Comparison of ENCODE assay signal across 15 cellular contexts in the genomic region with DNA sequence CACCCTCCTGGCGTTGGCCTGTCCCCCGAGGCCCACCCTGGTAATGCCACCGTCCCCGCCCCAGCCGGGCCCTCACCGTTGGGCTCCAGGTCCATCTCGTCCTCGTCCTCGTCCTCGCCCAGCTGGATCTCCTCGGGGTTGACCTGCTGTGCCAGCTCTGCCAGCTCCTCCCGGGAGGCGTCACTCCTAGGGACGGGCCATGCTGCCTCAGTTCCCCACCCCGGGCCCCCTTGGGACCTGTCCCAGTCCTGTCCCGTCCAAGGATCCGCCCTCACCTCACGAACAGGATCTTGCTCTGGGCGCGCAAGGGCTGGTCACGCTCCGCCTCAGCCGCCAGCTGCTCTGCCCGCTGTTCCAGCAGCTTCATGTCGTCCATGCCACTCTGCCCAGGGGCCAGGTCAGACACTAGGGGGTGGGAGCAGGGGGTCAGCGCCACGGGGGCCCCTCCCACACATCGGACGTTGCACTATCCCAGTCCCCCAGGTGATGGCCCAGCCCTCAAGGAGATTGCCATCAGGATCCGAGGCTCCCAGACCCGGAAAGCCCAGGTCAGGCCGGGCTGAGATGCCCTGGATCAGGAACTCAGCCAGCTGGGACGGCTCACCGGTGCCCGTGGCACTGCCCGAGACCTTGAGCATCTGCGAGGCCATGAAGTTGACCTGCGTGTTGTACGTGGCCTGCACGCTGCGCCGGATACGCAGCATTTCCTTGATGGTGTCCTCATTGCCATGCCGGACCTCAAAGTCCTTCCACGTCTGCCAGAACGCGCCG. TPM values are rescaled to one million over a fixed set of nuclear protein-coding genes. Genes with fewer than 3 reads are reported as not detected.
DNase-seq lines count a peak whose midpoint lies in the region; ATAC-seq, FAIRE-seq and TF ChIP-seq lines count a peak whose summit lies in the region.
"Had no signal": no experiment of that assay in that cellular context is flagged by ENCODE, and none has a peak within 500 bp of the region (broad histone marks: within the 10 kb centered on the region; RNA-seq: fewer than 3 reads in every experiment).

No MANE protein-coding gene starts in this region.

- peaks cover 30% of the 10 kb centered on the region for H3K4me1 ChIP-seq in PC-9 (replicated peaks; ENCODE audit: insufficient read depth)
- peaks cover 32% of the 10 kb centered on the region for H3K4me1 ChIP-seq in testis
- H3K4me1 ChIP-seq: BLaER1 had no signal

- FAIRE-seq in GM12891 (lab: Jason Lieb, UNC) = no peak

- ATAC-seq in GM19328 (IDR thresholded peaks at IDR 0.05; ENCODE audit: unreplicated experiment) = no peak

- TF ChIP-seq CTCF in PC-9 (conservative IDR thresholded peaks at IDR 0.05) (no peak), testis (IDR thresholded peaks at IDR 0.05) (no peak)

- H3K79me2 ChIP-seq in PC-9 (ENCODE audit: low read depth) = no peaks in the 10 kb centered on the region

- intact Hi-C loops in PC-9 (cut with micrococcal nuclease; ENCODE audit: unreplicated experiment) = loop anchor here (1.0 to 2.0 kb wide), 3 partner anchors 9 to 59 kb away; a partner anchor contains a TSS
- intact Hi-C loops in testis (cut with DNase I; ENCODE audit: low total_unique reads) = no loop called here

- POLR2A ChIA-PET in PC-9 (lab: Charles Lee; ENCODE audit: unreplicated experiment) = interaction anchor here (0.5 to 0.8 kb wide), 8 partner anchors 9 to 840 kb away, joined by 3 to 10 read pairs (median 4); a partner anchor contains a TSS

- H3K9me3 ChIP-seq in PC-9 (ENCODE audit: insufficient read depth, low read depth) (no peaks in the 10 kb centered on the region), testis (no peaks in the 10 kb centered on the region)
- H3K9me3 ChIP-seq: BLaER1 had no signal

- H3K36me3 ChIP-seq in PC-9 (ENCODE audit: low read depth) (peaks cover 15% of the 10 kb centered on the region; the same call in 1 of the 2 replicates), testis (ENCODE audit: low read depth, missing control alignments) (no peaks in the 10 kb centered on the region)

- no peaks in the 10 kb centered on the region for H4K20me1 ChIP-seq in PC-9 (ENCODE audit: insufficient read depth)

- H3K4me2 ChIP-seq in PC-9 = peak overlapping the region; percentile 55
- H3K4me2 ChIP-seq: BLaER1 had no signal

- 77 to 88% methylated on average over 19 to 45 of the region's 48 CpGs for WGBS in testis, 2 donors

- H3F3A ChIP-seq in PC-9 (ENCODE audit: insufficient read depth, low read depth) = peaks cover 31% of the 10 kb centered on the region

- CTCF ChIA-PET in PC-9 (lab: Charles Lee) = interaction anchor here (0.5 to 2.0 kb wide), 3 partner anchors 10 to 61 kb away, joined by 3 to 10 read pairs (median 4); a partner anchor contains a TSS

- TF ChIP-seq POLR2A in testis (IDR thresholded peaks at IDR 0.05) (no peak), GM12891 (IDR thresholded peaks at IDR 0.05; ENCODE audit: low read depth, low read length) (no peak)

- H3K27me3 ChIP-seq in PC-9 (ENCODE audit: insufficient read depth, low read depth) (no peaks in the 10 kb centered on the region), layer of hippocampus (ENCODE audit: control insufficient read depth, insufficient read depth, low read length) (no peaks in the 10 kb centered on the region), testis (no peaks in the 10 kb centered on the region)
- H3K27me3 ChIP-seq: BLaER1 had no signal

- no peak overlapping the region for H2AFZ ChIP-seq in PC-9

- TSS peak; percentile 21 for BruUV-seq in PC-9 (replicated peaks; lab: Mats Ljungman, UMichigan)

- H3K9me2 ChIP-seq in PC-9 (ENCODE audit: insufficient read depth) = no peaks in the 10 kb centered on the region

- DNase-seq in PC-9 = no peak
- DNase-seq in testis = no peak
- DNase-seq in GM12891 (ENCODE audit: insufficient read length, low spot score) = no peak
- no peak for DNase-seq in NCI-H2227 treated with DMSO at 0.1 percent for 48 hours (lab: John Stamatoyannopoulos, UW)
- DNase-seq: activated CD4-positive, alpha-beta T cell treated with anti-CD3 and anti-CD28 coated beads for 48 hours; activated T-cell treated with anti-CD3 and anti-CD28 coated beads, Interleukin-2, amount 50 U/mL, for 1 hour; DMS79 treated with DMSO at 0.1 percent for 48 hours; GOT3; NCI-H1092 treated with DMSO at 0.1 percent for 48 hours; SIG-M5 had no signal

- H3K27ac ChIP-seq in PC-9 = peak overlapping the region; percentile 59
- H3K27ac ChIP-seq in layer of hippocampus (ENCODE audit: low read depth, low read length) = peak overlapping the region; percentile 62
- H3K27ac ChIP-seq in testis = peak overlapping the region; percentile 71 to 81
- H3K27ac ChIP-seq: BLaER1 had no signal

- H3K4me3 ChIP-seq in PC-9 (no peak overlapping the region), testis (no peak overlapping the region)
- H3K4me3 ChIP-seq: BLaER1, skin epidermis had no signal

TF ChIP-seq in GM12891, 5 proteins besides CTCF, POLR2A, EP300 and RAD21:
- TF ChIP-seq TAF1 (IDR thresholded peaks at IDR 0.05; ENCODE audit: low read depth, low read length) = no peak
- no peak for TF ChIP-seq PAX5 (IDR thresholded peaks at IDR 0.05; ENCODE audit: insufficient read depth, low read length, severe bottlenecking)
- no peak for TF ChIP-seq POLR2AphosphoS5 (IDR thresholded peaks at IDR 0.05; ENCODE audit: low read depth, low read length)
- TF ChIP-seq SPI1 (IDR thresholded peaks at IDR 0.05; ENCODE audit: low read depth, low read length) = no peak
- no peak for TF ChIP-seq POU2F2 (IDR thresholded peaks at IDR 0.05; ENCODE audit: low read depth, low read length)

RNA-seq across cellular contexts. Expression of a gene that starts 9.5 kb away (rescaled TPM):
- total RNA-seq in PC-9 (2021) (44.9 and 51.3 TPM in 2 replicates), testis (100 to 1,000 TPM in 1 of 2 donors, 10 to 100 TPM in 1; 97.2 to 128 TPM)
- 90.3 TPM for polyA plus RNA-seq in testis (ENCODE audit: insufficient read depth, low read depth, low replicate concordance)
- polyA plus RNA-seq in GM12891 (2012; ENCODE audit: low read depth, missing spikeins) = 30.9 TPM

RNA-seq across cellular contexts. Expression of a gene that starts 9.7 kb away (rescaled TPM):
- total RNA-seq in PC-9 (2021) = 149 and 222 TPM in 2 replicates
- total RNA-seq in testis = 10 to 100 TPM; 25.3 to 26.9 TPM
- 64.0 TPM for polyA plus RNA-seq in testis (ENCODE audit: insufficient read depth, low read depth, low replicate concordance)
- 164 TPM for polyA plus RNA-seq in GM12891 (2012; ENCODE audit: low read depth, missing spikeins)

RNA-seq across cellular contexts. Expression of a gene that starts 13.7 kb away (rescaled TPM):
- total RNA-seq in PC-9 (2021) (0.92 and 1.0 TPM in 2 replicates), testis (100 to 1,000 TPM in 1 of 2 donors, 10 to 100 TPM in 1; 38.2 to 130 TPM)
- 164 TPM for polyA plus RNA-seq in testis (ENCODE audit: insufficient read depth, low read depth, low replicate concordance)
- 1.8 TPM for polyA plus RNA-seq in GM12891 (2012; ENCODE audit: low read depth, missing spikeins)
- total RNA-seq: omental fat pad had no signal

RNA-seq across cellular contexts. Expression of a gene that starts 17.1 kb away (rescaled TPM):
- total RNA-seq in PC-9 (2021) (148 and 201 TPM in 2 replicates), testis (100 to 1,000 TPM; 155 to 156 TPM)
- polyA plus RNA-seq in testis (ENCODE audit: insufficient read depth, low read depth, low replicate concordance) = 135 TPM
- 69.1 TPM for polyA plus RNA-seq in GM12891 (2012; ENCODE audit: low read depth, missing spikeins)

RNA-seq across cellular contexts. Expression of a gene that starts 24.2 kb away (rescaled TPM):
- total RNA-seq in PC-9 (2021) (25.9 and 27.8 TPM in 2 replicates), testis (100 to 1,000 TPM in 1 of 2 donors, 10 to 100 TPM in 1; 64.7 to 104 TPM)
- 32.4 TPM for polyA plus RNA-seq in testis (ENCODE audit: insufficient read depth, low read depth, low replicate concordance)
- polyA plus RNA-seq in GM12891 (2012; ENCODE audit: low read depth, missing spikeins) = 2.4 TPM

Comparison
In these comparisons a context has a peak if more than half of its experiments do, and no peak if none do; other contexts are left out.
1. RNA of a gene that starts 13.7 kb away (total RNA-seq): 38.2 to 130 TPM in testis; 0.92 to 1.0 TPM in PC-9; every median in the first group is over 10 times any median in the second.
2. Peak in every context shown above with its lines, with median percentiles within 50 percentile points of each other: H3K27ac ChIP-seq.